In the genomic region with DNA sequence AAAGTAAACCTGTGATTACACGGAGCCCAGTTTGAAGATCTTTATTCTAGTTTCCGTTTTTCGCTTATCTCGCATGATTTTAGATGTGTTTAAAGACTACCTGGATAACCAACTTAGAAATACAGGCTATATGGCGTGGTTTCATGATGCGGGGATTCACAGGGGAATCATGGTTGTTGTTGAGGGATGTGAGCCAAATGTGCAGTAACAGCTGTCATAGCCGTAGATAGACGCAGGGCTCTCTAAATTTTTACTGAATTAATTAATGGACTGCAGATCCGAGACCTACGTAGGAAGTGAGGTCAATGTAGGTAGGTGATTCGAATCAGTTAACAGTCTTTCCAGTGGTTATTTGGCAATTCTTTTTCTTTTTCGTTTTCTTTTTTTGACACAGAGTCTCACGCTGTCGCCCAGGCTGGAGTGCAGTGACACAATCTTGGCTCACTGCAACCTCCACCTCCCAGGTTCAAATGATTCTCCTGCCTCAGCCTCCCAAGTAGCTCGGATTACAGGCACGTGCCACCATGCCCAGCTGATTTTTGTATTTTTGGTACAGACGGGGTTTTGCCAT, we compare ENCODE assay signal across 13 cellular contexts.
DNase-seq lines count a peak whose midpoint lies in the region; ATAC-seq and TF ChIP-seq lines count a peak whose summit lies in the region.
"Had no signal": no experiment of that assay in that cellular context is flagged by ENCODE, and none has a peak within 500 bp of the region (broad histone marks: within the 10 kb centered on the region; RNA-seq: fewer than 3 reads in every experiment).

No MANE protein-coding gene starts in this region.

- peak overlapping the region; percentile 75 for H3K27ac ChIP-seq in CD4-positive, CD25-positive, alpha-beta regulatory T cell (ENCODE audit: insufficient read depth, low read length, poor library complexity, severe bottlenecking)
- peak overlapping the region; percentile 96 for H3K27ac ChIP-seq in GM23338 (ENCODE audit: low read depth)

- no peaks in the 10 kb centered on the region for H3K9me3 ChIP-seq in CD4-positive, CD25-positive, alpha-beta regulatory T cell (ENCODE audit: control insufficient read depth in 2 of 2, low read length in 2 of 2)

- H4K20me1 ChIP-seq in GM23338 (replicated peaks; ENCODE audit: insufficient read depth): no peaks in the 10 kb centered on the region

- peak overlapping the region; percentile 59 for H3K4me2 ChIP-seq in GM23338

- H3F3A ChIP-seq in GM23338 (replicated peaks; ENCODE audit: low read depth): peaks cover 5% of the 10 kb centered on the region; the same call in 1 of the 2 replicates

- no peaks in the 10 kb centered on the region for H3K27me3 ChIP-seq in CD4-positive, CD25-positive, alpha-beta regulatory T cell (ENCODE audit: control insufficient read depth, insufficient read depth, low read length)
- H3K27me3 ChIP-seq in GM23338 (ENCODE audit: insufficient read depth): no peaks in the 10 kb centered on the region

- H3K36me3 Mint-ChIP-seq in CD4-positive, CD25-positive, alpha-beta regulatory T cell: peaks cover 54% of the 10 kb centered on the region
- H3K36me3 Mint-ChIP-seq in GM23338 (ENCODE audit: low read depth) (no peaks in the 10 kb centered on the region), mesothelial cell of epicardium (no peaks in the 10 kb centered on the region)
- peaks cover 55 to 60% of the 10 kb centered on the region in 2 donors for H3K36me3 Mint-ChIP-seq in activated naive CD4-positive, alpha-beta T cell treated with anti-CD3 and anti-CD28 coated beads, Interleukin-2, amount 50 U/mL, for 72 hours

- H3K9me3 Mint-ChIP-seq in CD4-positive, CD25-positive, alpha-beta regulatory T cell: peaks cover 0 to 1% (median 0%) of the 10 kb centered on the region in 7 donors
- H3K9me3 Mint-ChIP-seq in GM23338: no peaks in the 10 kb centered on the region
- H3K9me3 Mint-ChIP-seq in activated naive CD4-positive, alpha-beta T cell treated with anti-CD3 and anti-CD28 coated beads, Interleukin-2, amount 50 U/mL, for 72 hours: no peaks in the 10 kb centered on the region
- no peaks in the 10 kb centered on the region for H3K9me3 Mint-ChIP-seq in mesothelial cell of epicardium

- H2AFZ ChIP-seq in GM23338: no peak overlapping the region

- ATAC-seq in CD4-positive, CD25-positive, alpha-beta regulatory T cell (ENCODE audit: low read depth in 2 of 2): no peak
- no peak for ATAC-seq in GM23338
- no peak for ATAC-seq in activated naive CD4-positive, alpha-beta T cell treated with anti-CD3 and anti-CD28 coated beads, Interleukin-2, amount 50 U/mL, for 72 hours
- no peak for ATAC-seq in HG03378 (IDR thresholded peaks at IDR 0.05; ENCODE audit: unreplicated experiment)
- ATAC-seq: activated CD4-positive, CD25-positive, alpha-beta regulatory T cell treated with anti-CD3 and anti-CD28 coated beads, Interleukin-2, amount 50 U/mL, for 24 hours had no signal

- no peak for TF ChIP-seq CTCF in GM23338 (conservative IDR thresholded peaks at IDR 0.05; ENCODE audit: low read depth in 2 of 2)
- TF ChIP-seq CTCF in mesothelial cell of epicardium (IDR thresholded peaks at IDR 0.05; ENCODE audit: unreplicated experiment): no peak

- peaks cover 61% of the 10 kb centered on the region for H3K36me3 ChIP-seq in CD4-positive, CD25-positive, alpha-beta regulatory T cell (ENCODE audit: control insufficient read depth, insufficient read depth, low read length)
- H3K36me3 ChIP-seq in GM23338 (ENCODE audit: insufficient read depth): no peaks in the 10 kb centered on the region

- H3K4me1 Mint-ChIP-seq in CD4-positive, CD25-positive, alpha-beta regulatory T cell: peaks cover 40 to 85% (median 69%) of the 10 kb centered on the region in 4 donors
- peaks cover 55% of the 10 kb centered on the region for H3K4me1 Mint-ChIP-seq in GM23338
- peaks cover 24% of the 10 kb centered on the region for H3K4me1 Mint-ChIP-seq in mesothelial cell of epicardium

- no peaks in the 10 kb centered on the region for H3K27me3 Mint-ChIP-seq in CD4-positive, CD25-positive, alpha-beta regulatory T cell
- peaks cover 8% of the 10 kb centered on the region for H3K27me3 Mint-ChIP-seq in GM23338 (ENCODE audit: insufficient read depth, low read depth, poor library complexity)
- H3K27me3 Mint-ChIP-seq in mesothelial cell of epicardium (ENCODE audit: low read depth): no peaks in the 10 kb centered on the region

- H3K79me2 ChIP-seq in GM23338 (replicated peaks; ENCODE audit: insufficient read depth): no peaks in the 10 kb centered on the region

- no peak for DNase-seq in CD4-positive, CD25-positive, alpha-beta regulatory T cell
- DNase-seq in GM23338 (ENCODE audit: low spot score) (no peak), mesothelial cell of epicardium (ENCODE audit: low spot score in 2 of 2, unreplicated experiment in 2 of 2) (no peak)
- DNase-seq in activated naive CD4-positive, alpha-beta T cell treated with anti-CD3 and anti-CD28 coated beads, Interleukin-2, amount 50 U/mL, for 72 hours (ENCODE audit: low spot score in 2 of 2): no peak
- DNase-seq in activated effector memory CD4-positive, alpha-beta T cell treated with anti-CD3 and anti-CD28 coated beads, Interleukin-2, amount 50 U/mL, for 16 hours: no peak
- no peak for DNase-seq in effector CD4-positive, alpha-beta T cell
- DNase-seq: activated gamma-delta T cell treated with Interleukin-2 at 50 U/mL for 16 hours, GDM1, left cardiac atrium, NCI-H1105, NCI-H446 treated with DMSO at 0.1 percent for 48 hours had no signal

- peak overlapping the region; percentile 77 to 93 (median 86) for H3K4me3 Mint-ChIP-seq in CD4-positive, CD25-positive, alpha-beta regulatory T cell
- H3K4me3 Mint-ChIP-seq in GM23338 (peak overlapping the region; percentile 73), mesothelial cell of epicardium (no peak overlapping the region)

- H3K27ac Mint-ChIP-seq in CD4-positive, CD25-positive, alpha-beta regulatory T cell: peak overlapping the region; percentile 43 to 91 (median 79)
- H3K27ac Mint-ChIP-seq in GM23338 (peak overlapping the region; percentile 96), mesothelial cell of epicardium (peak overlapping the region; percentile 71)
- H3K27ac Mint-ChIP-seq in activated naive CD4-positive, alpha-beta T cell treated with anti-CD3 and anti-CD28 coated beads, Interleukin-2, amount 50 U/mL, for 72 hours: peak overlapping the region; percentile 47 to 62

- no peaks in the 10 kb centered on the region for H3K9me2 ChIP-seq in GM23338 (ENCODE audit: insufficient read depth)

- H3K4me3 ChIP-seq in CD4-positive, CD25-positive, alpha-beta regulatory T cell (ENCODE audit: low read depth, low read length): peak overlapping the region; percentile 81
- peak overlapping the region; percentile 34; the same call in 1 of the 2 replicates for H3K4me3 ChIP-seq in GM23338

- H3K4me1 ChIP-seq in CD4-positive, CD25-positive, alpha-beta regulatory T cell (ENCODE audit: control insufficient read depth, insufficient read depth, low read length, poor library complexity, severe bottlenecking): peaks cover 72% of the 10 kb centered on the region
- peaks cover 51% of the 10 kb centered on the region for H3K4me1 ChIP-seq in GM23338 (ENCODE audit: insufficient read depth)

TF ChIP-seq in GM23338, 12 proteins besides CTCF, POLR2A, EP300 and RAD21 (continues in another document):
- TF ChIP-seq ZNF331 (CRISPR knock-in tag; IDR thresholded peaks at IDR 0.05; ENCODE audit: low read depth): no peak
- no peak for TF ChIP-seq EZH2 (IDR thresholded peaks at IDR 0.05; ENCODE audit: low read depth, unreplicated experiment)
- no peak for TF ChIP-seq POLR2AphosphoS5 (IDR thresholded peaks at IDR 0.05; ENCODE audit: low read depth)
- no peak for TF ChIP-seq ZNF114 (CRISPR knock-in tag; IDR thresholded peaks at IDR 0.05)
- TF ChIP-seq, protein P1, sequence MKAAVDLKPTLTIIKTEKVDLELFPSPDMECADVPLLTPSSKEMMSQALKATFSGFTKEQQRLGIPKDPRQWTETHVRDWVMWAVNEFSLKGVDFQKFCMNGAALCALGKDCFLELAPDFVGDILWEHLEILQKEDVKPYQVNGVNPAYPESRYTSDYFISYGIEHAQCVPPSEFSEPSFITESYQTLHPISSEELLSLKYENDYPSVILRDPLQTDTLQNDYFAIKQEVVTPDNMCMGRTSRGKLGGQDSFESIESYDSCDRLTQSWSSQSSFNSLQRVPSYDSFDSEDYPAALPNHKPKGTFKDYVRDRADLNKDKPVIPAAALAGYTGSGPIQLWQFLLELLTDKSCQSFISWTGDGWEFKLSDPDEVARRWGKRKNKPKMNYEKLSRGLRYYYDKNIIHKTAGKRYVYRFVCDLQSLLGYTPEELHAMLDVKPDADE (IDR thresholded peaks at IDR 0.05): no peak
- no peak for TF ChIP-seq REST (IDR thresholded peaks at IDR 0.05; ENCODE audit: unreplicated experiment)
- no peak for TF ChIP-seq NANOG (IDR thresholded peaks at IDR 0.05; ENCODE audit: borderline replicate concordance)
- TF ChIP-seq EZH2phosphoT487 (IDR thresholded peaks at IDR 0.05; ENCODE audit: unreplicated experiment): no peak
- no peak for TF ChIP-seq JUNB (IDR thresholded peaks at IDR 0.05; ENCODE audit: unreplicated experiment)
- no peak for TF ChIP-seq CREB1 (CRISPR knock-in tag; IDR thresholded peaks at IDR 0.05; ENCODE audit: low read depth)
